Comparison of ENCODE assay signal across 19 cellular contexts in the genomic region with DNA sequence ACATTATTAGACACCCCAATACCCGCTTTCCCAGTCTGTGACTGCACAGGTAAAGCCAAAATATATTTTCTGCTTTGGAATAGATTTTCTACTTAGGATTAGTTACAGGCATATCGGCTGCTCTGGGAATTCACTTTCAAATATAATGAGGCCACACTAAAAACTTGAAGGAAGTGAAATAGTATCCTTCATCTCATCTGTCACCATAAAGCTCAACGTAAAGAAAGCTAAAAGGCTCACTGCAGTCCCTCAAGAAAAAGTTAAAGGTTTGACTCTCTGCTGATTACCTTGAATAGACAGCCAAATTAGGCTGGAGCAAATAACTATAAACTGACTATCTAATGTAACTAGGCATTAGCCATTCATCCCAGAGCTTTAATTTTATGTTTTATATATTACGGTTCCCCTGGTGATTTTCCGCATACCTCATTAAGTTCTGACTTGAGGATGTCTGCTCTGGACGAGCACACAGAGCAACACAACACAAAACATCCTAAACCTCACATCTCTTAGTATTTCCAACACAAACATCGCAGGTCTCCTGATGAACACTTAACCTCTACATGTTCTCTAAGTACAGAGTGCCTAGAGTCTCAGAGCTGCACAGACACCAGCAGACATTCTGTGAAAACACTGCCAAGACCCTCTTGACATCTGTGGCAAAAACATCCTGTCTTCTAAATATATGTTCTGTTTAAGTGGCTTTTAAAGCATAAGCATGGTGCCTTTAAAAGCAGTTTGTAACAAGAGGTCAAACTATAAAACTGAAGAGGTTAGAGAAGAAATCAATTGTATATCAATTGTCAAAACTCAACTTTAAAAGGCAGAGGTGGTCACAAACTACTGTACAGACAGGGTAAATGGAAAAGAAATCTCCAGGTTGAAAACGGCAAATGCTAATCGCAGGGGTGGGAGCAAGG. TPM values are rescaled to one million over a fixed set of nuclear protein-coding genes. Genes with fewer than 3 reads are reported as not detected.
"Had no signal": no experiment of that assay in that cellular context is flagged by ENCODE, and none has a peak within 500 bp of the region (broad histone marks: within the 10 kb centered on the region; RNA-seq: fewer than 3 reads in every experiment).

No MANE protein-coding gene starts in this region.

- H3K36me3 ChIP-seq: colonic mucosa, heart right ventricle, left ventricle myocardium inferior, lower lobe of right lung, neutrophil, tibial nerve, upper lobe of right lung, vagina had no signal

- H3K9me3 ChIP-seq: colonic mucosa, lower lobe of right lung, neutrophil, testis, tibial nerve, upper lobe of right lung, vagina had no signal

- H3K27ac ChIP-seq: colonic mucosa, foreskin keratinocyte, heart right ventricle, left ventricle myocardium inferior, lower lobe of right lung, neutrophil, testis, tibial nerve, upper lobe of right lung, vagina had no signal

- H3K4me1 ChIP-seq: colonic mucosa, foreskin keratinocyte, heart right ventricle, left ventricle myocardium inferior, lower lobe of right lung, testis, tibial nerve, upper lobe of right lung, vagina had no signal

- H3K4me3 ChIP-seq: colonic mucosa, heart right ventricle, left ventricle myocardium inferior, lower lobe of right lung, testis, tibial nerve, upper lobe of right lung, vagina had no signal

- H3K27me3 ChIP-seq: colonic mucosa, foreskin keratinocyte, neutrophil, testis, tibial nerve, upper lobe of right lung, vagina had no signal

- ATAC-seq: foreskin keratinocyte; heart right ventricle; lower lobe of right lung; sciatic nerve; stimulated activated naive B cell treated with anti-CD40 and anti-IgM and Interleukin-4, amounts not matched to agents 10 μg/mL and 1 μg/mL and 100 μg/mL, for 72 hours; stimulated activated naive CD8-positive, alpha-beta T cell treated with anti-CD3 and anti-CD28 coated beads, Interleukin-15, amount 100 ng/mL, for 72 hours; upper lobe of right lung had no signal

- DNase-seq: colonic mucosa; dermis blood vessel endothelial cell; foreskin keratinocyte; heart right ventricle; islet precursor cell; left ventricle myocardium inferior; lower lobe of right lung; naive B cell; posterior cingulate gyrus; stimulated activated CD4-positive, alpha-beta T cell treated with anti-CD3 and anti-CD28 coated beads, Interleukin-2, amount 100 ng/mL, for 24 hours; stimulated activated CD4-positive, alpha-beta T cell treated with anti-CD3 and anti-CD28 coated beads, Interleukin-4, amount 100 ng/mL, for 4 hours; stimulated activated naive B cell treated with anti-CD40 and anti-IgM and Interleukin-4, amounts not matched to agents 10 μg/mL and 1 μg/mL and 100 μg/mL, for 72 hours; stimulated activated naive CD8-positive, alpha-beta T cell treated with anti-CD3 and anti-CD28 coated beads, Interleukin-15, amount 100 ng/mL, for 72 hours; testis; upper lobe of right lung had no signal

RNA-seq across cellular contexts. Expression of a gene that starts 35.4 kb away (rescaled TPM):
- total RNA-seq: lower lobe of right lung, upper lobe of right lung had no signal
